Comparison of ENCODE assay signal across 21 cellular contexts in the genomic region with DNA sequence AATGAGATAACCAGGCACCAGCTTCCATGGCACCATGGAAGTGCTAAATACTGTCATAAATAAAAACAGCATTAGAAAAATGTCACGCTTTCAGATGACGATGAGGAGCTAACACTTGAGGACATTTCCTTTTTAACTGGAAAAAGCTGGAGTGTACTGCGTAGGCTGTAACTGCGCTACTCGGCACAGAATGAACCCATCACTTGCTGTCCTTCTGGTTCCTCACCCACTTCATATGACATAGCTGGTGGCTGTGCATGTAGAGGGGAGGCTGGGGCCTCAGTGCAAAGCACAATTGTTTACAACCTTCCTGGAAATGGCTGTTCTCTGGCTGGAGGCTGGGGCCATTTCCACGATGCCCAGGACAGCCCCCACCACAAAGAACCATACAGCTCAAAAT.
"Had no signal": no experiment of that assay in that cellular context is flagged by ENCODE, and none has a peak within 500 bp of the region (broad histone marks: within the 10 kb centered on the region; RNA-seq: fewer than 3 reads in every experiment).

No MANE protein-coding gene starts in this region.

- H3K36me3 ChIP-seq: breast epithelium, gastroesophageal sphincter, left ventricle myocardium inferior, right lobe of liver, tibial artery had no signal

- H3K9me3 ChIP-seq: breast epithelium, gastroesophageal sphincter, left ventricle myocardium inferior, right lobe of liver, tibial artery had no signal

- ATAC-seq: activated CD4-positive, alpha-beta T cell treated with anti-CD3 and anti-CD28 coated beads for 36 hours; activated CD8-positive, alpha-beta memory T cell treated with anti-CD3 and anti-CD28 coated beads, Interleukin-2, amount 10 ng/mL, durations not matched to agents 7 days and 5 days; activated CD8-positive, alpha-beta T cell treated with anti-CD3 and anti-CD28 coated beads, Interleukin-2, amount 10 ng/mL, durations not matched to agents 7 days and 5 days; activated naive CD8-positive, alpha-beta T cell treated with anti-CD3 and anti-CD28 coated beads, Interleukin-2, amount 50 U/mL, for 24 hours; gastroesophageal sphincter; right lobe of liver; stimulated activated effector memory CD8-positive, alpha-beta T cell treated with anti-CD3 and anti-CD28 coated beads, Interleukin-12 subunit alpha, Interleukin-12 subunit beta, amount 100 ng/mL, for 72 hours had no signal

- H3K4me3 ChIP-seq: breast epithelium, gastroesophageal sphincter, hepatocyte, left ventricle myocardium inferior, right lobe of liver, skin epidermis, tibial artery had no signal

- H3K27ac ChIP-seq: breast epithelium, gastroesophageal sphincter, hepatocyte, left ventricle myocardium inferior, right lobe of liver, skin epidermis, tibial artery had no signal

- H2AFZ ChIP-seq: hepatocyte had no signal

- H3K4me2 ChIP-seq: hepatocyte had no signal

- H3K27me3 ChIP-seq: breast epithelium, gastroesophageal sphincter, hepatocyte, right lobe of liver, tibial artery had no signal

- H3K4me1 ChIP-seq: breast epithelium, gastroesophageal sphincter, left ventricle myocardium inferior, right lobe of liver, tibial artery had no signal

- DNase-seq: activated B cell treated with CpG ODN at 0.5 μM for 24 hours; activated CD4-positive, alpha-beta T cell treated with anti-CD3 and anti-CD28 coated beads for 36 hours; activated CD8-positive, alpha-beta memory T cell treated with anti-CD3 and anti-CD28 coated beads, Interleukin-2, amount 10 ng/mL, durations not matched to agents 7 days and 5 days; activated CD8-positive, alpha-beta T cell treated with anti-CD3 and anti-CD28 coated beads, Interleukin-2, amount 10 ng/mL, durations not matched to agents 7 days and 5 days; activated naive CD8-positive, alpha-beta T cell treated with anti-CD3 and anti-CD28 coated beads, Interleukin-2, amount 50 U/mL, for 24 hours; activated T-cell treated with anti-CD3 and anti-CD28 coated beads, Interleukin-2, amount 50 U/mL, for 48 hours; central memory CD4-positive, alpha-beta T cell; effector CD8-positive, alpha-beta T cell; erythroblast; left ventricle myocardium inferior; naive B cell; posterior cingulate gyrus; right lobe of liver; stimulated activated CD4-positive, alpha-beta T cell treated with anti-CD3 and anti-CD28 coated beads, Interleukin-4, amount 100 ng/mL, for 24 hours; T-helper 1 cell; tibial artery had no signal
